In the genomic region with DNA sequence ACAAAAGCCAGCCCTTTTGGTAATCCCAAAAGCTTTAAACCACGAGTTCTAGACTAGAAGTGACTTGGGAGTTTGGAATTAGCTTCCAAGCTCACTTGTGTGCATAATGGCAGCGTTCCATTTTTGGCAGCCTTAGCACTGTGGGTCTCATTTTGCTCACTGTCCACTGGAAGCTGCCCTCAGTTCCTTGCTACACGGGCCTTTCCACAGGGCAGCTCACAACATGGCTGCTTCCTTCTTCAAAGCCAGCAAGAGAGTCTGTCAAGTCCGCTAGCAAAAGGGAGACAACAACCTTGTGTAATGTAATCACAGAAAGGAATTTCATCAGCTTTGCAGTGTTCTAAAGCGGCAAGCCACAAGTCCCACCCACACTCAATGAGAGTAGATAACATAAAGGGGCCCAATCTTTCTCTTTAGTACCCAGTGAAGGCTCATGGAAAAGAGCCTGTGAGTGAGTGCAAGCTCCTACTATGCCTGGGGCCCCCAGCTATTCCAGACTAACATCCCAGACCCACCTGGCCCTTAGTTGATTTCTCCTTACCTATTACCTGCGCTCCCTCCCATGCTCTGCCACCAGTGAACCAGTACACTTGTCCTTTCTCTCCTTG, we compare ENCODE assay signal across 12 cellular contexts.
A peak's percentile ranks its signal among the peaks of the same experiment; 100 is the strongest.
DNase-seq lines count a peak whose midpoint lies in the region; TF ChIP-seq lines count a peak whose summit lies in the region.
"Had no signal": no experiment of that assay in that cellular context is flagged by ENCODE, and none has a peak within 500 bp of the region (broad histone marks: within the 10 kb centered on the region; RNA-seq: fewer than 3 reads in every experiment).

No MANE protein-coding gene starts in this region.

- peaks cover 18% of the 10 kb centered on the region for H3K4me1 Mint-ChIP-seq in activated CD4-positive, alpha-beta memory T cell treated with anti-CD3 and anti-CD28 coated beads for 36 hours (ENCODE audit: low read depth)
- peaks cover 15% of the 10 kb centered on the region for H3K4me1 Mint-ChIP-seq in activated CD4-positive, alpha-beta memory T cell treated with anti-CD3 and anti-CD28 coated beads, Interleukin-2, amount 10 ng/mL, durations not matched to agents 7 days and 5 days
- H3K4me1 Mint-ChIP-seq in dendritic cell treated with granulocyte-macrophage colony-stimulating factor and Interleukin-4, amounts not matched to agents 40 ng/mL and 50 ng/mL, for 4 days (ENCODE audit: low read depth): peaks cover 28% of the 10 kb centered on the region

- no peaks in the 10 kb centered on the region for H3K27me3 Mint-ChIP-seq in activated CD4-positive, alpha-beta memory T cell treated with anti-CD3 and anti-CD28 coated beads for 36 hours
- no peaks in the 10 kb centered on the region for H3K27me3 Mint-ChIP-seq in activated CD4-positive, alpha-beta memory T cell treated with anti-CD3 and anti-CD28 coated beads, Interleukin-2, amount 10 ng/mL, durations not matched to agents 7 days and 5 days
- H3K27me3 Mint-ChIP-seq in dendritic cell treated with granulocyte-macrophage colony-stimulating factor and Interleukin-4, amounts not matched to agents 40 ng/mL and 50 ng/mL, for 4 days: no peaks in the 10 kb centered on the region

- H4K20me1 ChIP-seq in smooth muscle cell (ENCODE audit: low read depth): no peaks in the 10 kb centered on the region

- peak overlapping the region; percentile 47 for H3K4me2 ChIP-seq in smooth muscle cell

- CTCF ChIA-PET in activated CD4-positive, alpha-beta memory T cell treated with anti-CD3 and anti-CD28 coated beads for 36 hours (lab: Charles Lee): interaction anchor here (0.7 kb wide), 1 partner anchor 10 kb away, joined by 3 read pairs; no protein-coding TSS in a partner anchor
- CTCF ChIA-PET in activated CD4-positive, alpha-beta memory T cell treated with anti-CD3 and anti-CD28 coated beads, Interleukin-2, amount 10 ng/mL, durations not matched to agents 7 days and 5 days (lab: Charles Lee): no interaction called here

- H3K27me3 ChIP-seq in smooth muscle cell (ENCODE audit: low read depth) (no peaks in the 10 kb centered on the region), esophagus muscularis mucosa (no peaks in the 10 kb centered on the region)

- no peak for TF ChIP-seq CTCF in smooth muscle cell (IDR thresholded peaks at IDR 0.05; ENCODE audit: borderline replicate concordance, insufficient read depth, poor library complexity, severe bottlenecking)
- TF ChIP-seq CTCF in esophagus muscularis mucosa (IDR thresholded peaks at IDR 0.05): no peak

- no peaks in the 10 kb centered on the region for H3K9me3 Mint-ChIP-seq in activated CD4-positive, alpha-beta memory T cell treated with anti-CD3 and anti-CD28 coated beads for 36 hours
- peaks cover 2% of the 10 kb centered on the region for H3K9me3 Mint-ChIP-seq in activated CD4-positive, alpha-beta memory T cell treated with anti-CD3 and anti-CD28 coated beads, Interleukin-2, amount 10 ng/mL, durations not matched to agents 7 days and 5 days
- no peaks in the 10 kb centered on the region for H3K9me3 Mint-ChIP-seq in dendritic cell treated with granulocyte-macrophage colony-stimulating factor and Interleukin-4, amounts not matched to agents 40 ng/mL and 50 ng/mL, for 4 days

- no peak for DNase-seq in activated CD4-positive, alpha-beta memory T cell treated with anti-CD3 and anti-CD28 coated beads for 36 hours
- DNase-seq in activated CD4-positive, alpha-beta memory T cell treated with anti-CD3 and anti-CD28 coated beads, Interleukin-2, amount 10 ng/mL, durations not matched to agents 7 days and 5 days: no peak
- peak; percentile 10 for DNase-seq in OCI-M2 (lab: John Stamatoyannopoulos, UW; ENCODE audit: unreplicated experiment)
- no peak for DNase-seq in smooth muscle cell (lab: John Stamatoyannopoulos, UW; ENCODE audit: unreplicated experiment)
- no peak for DNase-seq in esophagus muscularis mucosa (ENCODE audit: extremely low spot score)
- DNase-seq in activated CD8-positive, alpha-beta memory T cell treated with anti-CD3 and anti-CD28 coated beads for 24 hours: no peak
- no peak for DNase-seq in mesenteric fat pad (ENCODE audit: low spot score)
- DNase-seq: left ventricle myocardium superior, NCI-H510A treated with DMSO at 0.1 percent for 48 hours, small intestine, T-helper 9 cell had no signal

- WGBS in smooth muscle cell (ENCODE audit: low lambda C conversion rate): 53% methylated on average over 6 of the region's 6 CpGs
- 80% methylated on average over 6 of the region's 6 CpGs for WGBS in esophagus muscularis mucosa

- peak overlapping the region; percentile 50 for H3K27ac Mint-ChIP-seq in activated CD4-positive, alpha-beta memory T cell treated with anti-CD3 and anti-CD28 coated beads for 36 hours
- H3K27ac Mint-ChIP-seq in activated CD4-positive, alpha-beta memory T cell treated with anti-CD3 and anti-CD28 coated beads, Interleukin-2, amount 10 ng/mL, durations not matched to agents 7 days and 5 days: no peak overlapping the region
- peak overlapping the region; percentile 37 for H3K27ac Mint-ChIP-seq in dendritic cell treated with granulocyte-macrophage colony-stimulating factor and Interleukin-4, amounts not matched to agents 40 ng/mL and 50 ng/mL, for 4 days

- H3K27ac ChIP-seq in smooth muscle cell (ENCODE audit: low read depth) (peak overlapping the region; percentile 64), esophagus muscularis mucosa (replicated peaks in 1 of 4) (no peak overlapping the region)

- no peaks in the 10 kb centered on the region for H3K79me2 ChIP-seq in smooth muscle cell (ENCODE audit: low read depth)

- intact Hi-C loops in activated CD4-positive, alpha-beta memory T cell treated with anti-CD3 and anti-CD28 coated beads for 36 hours (cut with micrococcal nuclease): no loop called here
- intact Hi-C loops in dendritic cell treated with granulocyte-macrophage colony-stimulating factor and Interleukin-4, amounts not matched to agents 40 ng/mL and 50 ng/mL, for 4 days (cut with micrococcal nuclease): no loop called here
- intact Hi-C loops in esophagus muscularis mucosa (cut with DNase I): no loop called here

- no peak for TF ChIP-seq EP300 in esophagus muscularis mucosa (IDR thresholded peaks at IDR 0.05)

- no peak for TF ChIP-seq POLR2A in esophagus muscularis mucosa (IDR thresholded peaks at IDR 0.05; ENCODE audit: low read depth)

- H3F3A ChIP-seq in smooth muscle cell (ENCODE audit: low read depth): no peaks in the 10 kb centered on the region

- no peaks in the 10 kb centered on the region for H3K36me3 ChIP-seq in smooth muscle cell (ENCODE audit: low read depth)
- no peaks in the 10 kb centered on the region for H3K36me3 ChIP-seq in esophagus muscularis mucosa

- peak overlapping the region; percentile 64 for H2AFZ ChIP-seq in smooth muscle cell (ENCODE audit: low read depth)

- H3K4me1 ChIP-seq in smooth muscle cell (ENCODE audit: low read depth): no peaks in the 10 kb centered on the region
- peaks cover 6 to 36% (median 15%) of the 10 kb centered on the region in 4 donors for H3K4me1 ChIP-seq in esophagus muscularis mucosa

- H3K4me3 Mint-ChIP-seq in activated CD4-positive, alpha-beta memory T cell treated with anti-CD3 and anti-CD28 coated beads for 36 hours: no peak overlapping the region
- H3K4me3 Mint-ChIP-seq in activated CD4-positive, alpha-beta memory T cell treated with anti-CD3 and anti-CD28 coated beads, Interleukin-2, amount 10 ng/mL, durations not matched to agents 7 days and 5 days: no peak overlapping the region
- H3K4me3 Mint-ChIP-seq in dendritic cell treated with granulocyte-macrophage colony-stimulating factor and Interleukin-4, amounts not matched to agents 40 ng/mL and 50 ng/mL, for 4 days: no peak overlapping the region

- peaks cover 2% of the 10 kb centered on the region for H3K36me3 Mint-ChIP-seq in activated CD4-positive, alpha-beta memory T cell treated with anti-CD3 and anti-CD28 coated beads for 36 hours
- H3K36me3 Mint-ChIP-seq in activated CD4-positive, alpha-beta memory T cell treated with anti-CD3 and anti-CD28 coated beads, Interleukin-2, amount 10 ng/mL, durations not matched to agents 7 days and 5 days (ENCODE audit: low read depth): peaks cover 4% of the 10 kb centered on the region
- no peaks in the 10 kb centered on the region for H3K36me3 Mint-ChIP-seq in dendritic cell treated with granulocyte-macrophage colony-stimulating factor and Interleukin-4, amounts not matched to agents 40 ng/mL and 50 ng/mL, for 4 days (ENCODE audit: low read depth)

- H3K4me3 ChIP-seq in smooth muscle cell: no peak overlapping the region
- no peak overlapping the region for H3K4me3 ChIP-seq in esophagus muscularis mucosa

- no peaks in the 10 kb centered on the region for H3K9me3 ChIP-seq in smooth muscle cell (replicated peaks; ENCODE audit: low read depth)
- H3K9me3 ChIP-seq in esophagus muscularis mucosa: no peaks in the 10 kb centered on the region

- no peak overlapping the region for H3K9ac ChIP-seq in smooth muscle cell (ENCODE audit: low read depth)

- POLR2A ChIA-PET in activated CD4-positive, alpha-beta memory T cell treated with anti-CD3 and anti-CD28 coated beads for 36 hours (lab: Charles Lee): interaction anchor here (1.1 kb wide), 1 partner anchor 167 kb away, joined by 3 read pairs; no protein-coding TSS in a partner anchor
- POLR2A ChIA-PET in activated CD4-positive, alpha-beta memory T cell treated with anti-CD3 and anti-CD28 coated beads, Interleukin-2, amount 10 ng/mL, durations not matched to agents 7 days and 5 days (lab: Charles Lee): no interaction called here
